Comparison of ENCODE assay signal across 8 cellular contexts in the genomic region with DNA sequence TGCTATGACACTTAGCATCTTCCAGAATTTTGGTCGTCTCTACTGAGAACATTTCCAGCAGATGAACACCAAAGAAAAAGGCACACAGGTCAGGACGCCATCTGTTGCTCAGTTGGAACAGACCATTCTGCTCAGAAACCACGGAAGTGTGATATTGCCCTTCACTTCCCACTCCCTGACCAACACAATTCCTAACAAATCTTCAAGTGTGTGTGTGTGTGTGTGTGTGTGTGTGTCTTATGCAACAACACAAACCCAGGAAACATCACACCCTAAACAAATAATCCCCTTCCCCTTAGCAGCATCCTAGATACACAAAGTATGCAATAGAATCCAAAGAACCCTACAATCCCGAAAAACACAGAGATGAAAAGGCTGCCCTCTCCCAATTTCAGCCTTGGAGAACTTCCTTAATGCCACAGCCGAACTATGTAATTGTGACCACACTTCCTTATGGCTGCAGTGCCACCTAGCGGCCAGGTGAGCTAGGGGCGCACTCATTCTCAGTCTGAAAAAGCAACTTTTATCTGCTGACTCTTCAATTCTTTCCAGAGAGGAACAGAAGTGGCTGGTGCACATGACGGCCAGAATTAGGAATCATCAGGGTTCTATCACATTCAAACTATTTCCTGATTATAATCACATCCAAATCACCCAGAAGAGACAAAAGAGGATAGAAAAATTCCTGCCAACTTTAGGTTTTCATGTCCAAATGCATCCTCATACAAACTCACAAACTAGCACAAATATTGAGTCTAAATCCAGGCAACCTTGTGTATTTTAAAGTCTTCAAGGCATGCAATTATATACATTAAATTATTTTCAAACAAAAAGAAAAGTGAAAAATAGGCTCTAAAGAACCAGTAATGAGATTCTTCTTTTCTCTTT.
A peak's percentile ranks its signal among the peaks of the same experiment; 100 is the strongest.
DNase-seq lines count a peak whose midpoint lies in the region; ATAC-seq and TF ChIP-seq lines count a peak whose summit lies in the region.

No MANE protein-coding gene starts in this region.

- CTCF ChIA-PET in AG04449 (lab: Yijun Ruan, JAX), result interaction anchor here (0.6 to 3.3 kb wide), 15 partner anchors 9 to 1522 kb away, joined by 3 to 24 read pairs (median 4); a partner anchor contains a TSS
- CTCF ChIA-PET in activated B cell treated with CpG ODN at 0.5 μM for 24 hours (lab: Charles Lee), result interaction anchor here (0.8 to 2.5 kb wide), 7 partner anchors 10 to 1522 kb away, joined by 3 to 11 read pairs (median 4); no protein-coding TSS in a partner anchor

- no peak overlapping the region for H3K27ac Mint-ChIP-seq in activated B cell treated with CpG ODN at 0.5 μM for 24 hours

- H3K4me3 ChIP-seq in AG04449 (ENCODE audit: low read depth, low read length), result no peak overlapping the region

- H3K4me3 Mint-ChIP-seq in activated B cell treated with CpG ODN at 0.5 μM for 24 hours, result no peak overlapping the region

- DNase-seq in AG04449 (ENCODE audit: low read depth, low spot score) (no peak), NCI-H2171 treated with DMSO at 0.1 percent for 48 hours (lab: John Stamatoyannopoulos, UW) (peak; percentile 28), activated B cell treated with CpG ODN at 0.5 μM for 24 hours (peak; percentile 28), cerebellar cortex (ENCODE audit: low spot score) (peak; percentile 87), left colon (peak; percentile 51 to 86)
- DNase-seq in stimulated activated CD4-positive, alpha-beta T cell treated with anti-CD3 and anti-CD28 coated beads, TNF-alpha, amount 100 ng/mL, for 24 hours (ENCODE audit: low read depth in 3 of 3), result peak; percentile 35 to 66 (median 49)

- ATAC-seq in GM18517 (IDR thresholded peaks at IDR 0.05; ENCODE audit: unreplicated experiment) (peak; percentile 86), HG03045 (IDR thresholded peaks at IDR 0.05; ENCODE audit: unreplicated experiment) (peak; percentile 69), activated B cell treated with CpG ODN at 0.5 μM for 24 hours (ENCODE audit: low read depth) (no peak), left colon (peak; percentile 97)

- POLR2A ChIA-PET in AG04449 (lab: Yijun Ruan, JAX) (interaction anchor here (0.6 kb wide), 1 partner anchor 316 kb away, joined by 3 read pairs; no protein-coding TSS in a partner anchor), activated B cell treated with CpG ODN at 0.5 μM for 24 hours (lab: Charles Lee) (no interaction called here)

- H3K9me3 Mint-ChIP-seq in activated B cell treated with CpG ODN at 0.5 μM for 24 hours, result no peaks in the 10 kb centered on the region

- no peaks in the 10 kb centered on the region for H3K27me3 Mint-ChIP-seq in activated B cell treated with CpG ODN at 0.5 μM for 24 hours

- no peaks in the 10 kb centered on the region for H3K36me3 Mint-ChIP-seq in activated B cell treated with CpG ODN at 0.5 μM for 24 hours (ENCODE audit: low read depth)

- H3K4me1 Mint-ChIP-seq in activated B cell treated with CpG ODN at 0.5 μM for 24 hours, result peaks cover 2% of the 10 kb centered on the region

- TF ChIP-seq CTCF in AG04449 (IDR thresholded peaks at IDR 0.05; ENCODE audit: insufficient read depth, low read length, missing control alignments) (peak; percentile 86), activated B cell treated with CpG ODN at 0.5 μM for 24 hours (IDR thresholded peaks at IDR 0.05) (peak; percentile 69)

- intact Hi-C loops in activated B cell treated with CpG ODN at 0.5 μM for 24 hours (cut with micrococcal nuclease), result no loop called here
- intact Hi-C loops in left colon (cut with DNase I, micrococcal nuclease), result loop anchor here in 1 of 2 donors (10.0 kb wide), 1 partner anchor 1525 kb away; no protein-coding TSS in a partner anchor
